Comparison of ENCODE assay signal across 29 cellular contexts in genomic region chr2:106705877-106706276, GRCh38.
"Had no signal": no experiment of that assay in that cellular context is flagged by ENCODE, and none has a peak within 500 bp of the region (broad histone marks: within the 10 kb centered on the region; RNA-seq: fewer than 3 reads in every experiment).

No MANE protein-coding gene starts in this region.

- H3K27me3 ChIP-seq: ascending aorta, cardiac muscle cell had no signal

- ATAC-seq: activated CD8-positive, alpha-beta T cell treated with anti-CD3 and anti-CD28 coated beads for 36 hours; activated naive CD8-positive, alpha-beta T cell treated with anti-CD3 and anti-CD28 coated beads, Interleukin-2, amount 50 U/mL, for 24 hours; activated T-cell treated with anti-CD3 and anti-CD28 coated beads, Interleukin-2, amount 50 U/mL, for 4 hours; activated T-cell treated with anti-CD3 and anti-CD28 coated beads, Interleukin-2, amount 50 U/mL, for 72 hours had no signal

- H3K9me3 ChIP-seq: ascending aorta had no signal

- DNase-seq: activated B cell treated with CpG ODN at 0.5 μM for 24 hours; activated CD4-positive, alpha-beta memory T cell treated with anti-CD3 and anti-CD28 coated beads for 36 hours; activated CD4-positive, alpha-beta T cell treated with anti-CD3 and anti-CD28 coated beads for 4 hours; activated CD4-positive, alpha-beta T cell treated with anti-CD3 and anti-CD28 coated beads, Interleukin-2, amount 10 ng/mL, durations not matched to agents 24 days and 14 days; activated CD4-positive, alpha-beta T cell treated with anti-CD3 and anti-CD28 coated beads, Interleukin-2, amount 50 U/mL, for 1 hour; activated CD4-positive, alpha-beta T cell treated with anti-CD3 and anti-CD28 coated beads, Interleukin-2, amount 50 U/mL, for 4 hours; activated CD4-positive, CD25-positive, alpha-beta regulatory T cell treated with anti-CD3 and anti-CD28 coated beads, Interleukin-2, amount 50 U/mL, for 72 hours; activated CD8-positive, alpha-beta memory T cell treated with anti-CD3 and anti-CD28 coated beads, Interleukin-2, amount 50 U/mL, for 4 hours; activated CD8-positive, alpha-beta T cell treated with anti-CD3 and anti-CD28 coated beads for 36 hours; activated effector memory CD4-positive, alpha-beta T cell treated with Interleukin-2 at 50 U/mL for 16 hours; activated gamma-delta T cell; activated naive CD4-positive, alpha-beta T cell treated with anti-CD3 and anti-CD28 coated beads, Interleukin-2, amount 10 ng/mL, durations not matched to agents 7 days and 5 days; activated naive CD4-positive, alpha-beta T cell treated with Interleukin-2 at 50 U/mL for 16 hours; activated naive CD8-positive, alpha-beta T cell treated with anti-CD3 and anti-CD28 coated beads, Interleukin-2, amount 10 ng/mL, durations not matched to agents 7 days and 5 days; activated naive CD8-positive, alpha-beta T cell treated with anti-CD3 and anti-CD28 coated beads, Interleukin-2, amount 50 U/mL, for 24 hours; activated T-cell treated with anti-CD3 and anti-CD28 coated beads for 4 hours; activated T-cell treated with anti-CD3 and anti-CD28 coated beads, Interleukin-2, amount 50 U/mL, for 1 hour; activated T-cell treated with anti-CD3 and anti-CD28 coated beads, Interleukin-2, amount 50 U/mL, for 4 hours; activated T-cell treated with anti-CD3 and anti-CD28 coated beads, Interleukin-2, amount 50 U/mL, for 72 hours; amygdala; anterior cingulate cortex; caudate nucleus; SW 1271; T-helper 1 cell; T-helper 2 cell; T-helper 9 cell had no signal

- H3K36me3 ChIP-seq: ascending aorta, cardiac muscle cell had no signal

- H3K4me3 ChIP-seq: ascending aorta, cardiac muscle cell had no signal

- H3K4me1 ChIP-seq: ascending aorta had no signal

- H3K27ac ChIP-seq: ascending aorta, cardiac muscle cell, VCaP had no signal
